23 cellular contexts compared by ENCODE assay signal in genomic region chr20:25306991-25307903, GRCh38. TPM values are rescaled to one million over a fixed set of nuclear protein-coding genes. Genes with fewer than 3 reads are reported as not detected.
DNase-seq lines count a peak whose midpoint lies in the region; ATAC-seq, FAIRE-seq and TF ChIP-seq lines count a peak whose summit lies in the region.
"Had no signal": no experiment of that assay in that cellular context is flagged by ENCODE, and none has a peak within 500 bp of the region (broad histone marks: within the 10 kb centered on the region; RNA-seq: fewer than 3 reads in every experiment).

No MANE protein-coding gene starts in this region.

- no peak overlapping the region for H3K23ac ChIP-seq in mesendoderm (ENCODE audit: low read length)

- no peak overlapping the region for H3K18ac ChIP-seq in mesendoderm (ENCODE audit: low read length)

- peaks cover 0 to 2% (median 0%) of the 10 kb centered on the region in 7 donors for H3K9me3 Mint-ChIP-seq in CD4-positive, CD25-positive, alpha-beta regulatory T cell
- H3K9me3 Mint-ChIP-seq in chondrocyte (ENCODE audit: low read depth): no peaks in the 10 kb centered on the region
- H3K9me3 Mint-ChIP-seq: activated B cell treated with CpG ODN at 0.5 μM for 24 hours; activated naive CD4-positive, alpha-beta T cell treated with anti-CD3 and anti-CD28 coated beads, Interleukin-2, amount 10 ng/mL, durations not matched to agents 7 days and 5 days; activated T-cell treated with anti-CD3 and anti-CD28 coated beads, Interleukin-2, amount 50 U/mL, for 4 hours; stimulated activated memory B cell treated with anti-CD40 and anti-IgM and Interleukin-4, amounts not matched to agents 10 μg/mL and 1 μg/mL and 100 μg/mL, for 72 hours had no signal

- H3K27ac Mint-ChIP-seq in CD4-positive, CD25-positive, alpha-beta regulatory T cell: peak overlapping the region in 2 of 3 donors; percentile 46 to 68
- no peak overlapping the region for H3K27ac Mint-ChIP-seq in chondrocyte (ENCODE audit: unreplicated experiment)
- H3K27ac Mint-ChIP-seq: activated B cell treated with CpG ODN at 0.5 μM for 24 hours had no signal

- CTCF ChIA-PET in A549 (lab: Yijun Ruan, JAX): interaction anchor here (1.0 to 5.9 kb wide), 6 partner anchors 8 to 313 kb away, joined by 3 to 65 read pairs (median 17); partner anchors contain the start of gene GINS1

- peaks cover 9% of the 10 kb centered on the region for H3K36me3 Mint-ChIP-seq in CD4-positive, CD25-positive, alpha-beta regulatory T cell
- peaks cover 2% of the 10 kb centered on the region for H3K36me3 Mint-ChIP-seq in chondrocyte (ENCODE audit: low read depth)

- no peak overlapping the region for H2BK120ac ChIP-seq in mesendoderm (ENCODE audit: low read depth, low read length)

- no peak overlapping the region for H2BK15ac ChIP-seq in mesendoderm (replicated peaks; ENCODE audit: low read depth)

- no peak for FAIRE-seq in A549 (lab: Jason Lieb, UNC)
- FAIRE-seq in GM19239 (lab: Jason Lieb, UNC): no peak
- FAIRE-seq: GM12892 had no signal

- no peaks in the 10 kb centered on the region for H3K27me3 ChIP-seq in CD4-positive, CD25-positive, alpha-beta regulatory T cell (ENCODE audit: control insufficient read depth, insufficient read depth, low read length)
- no peaks in the 10 kb centered on the region for H3K27me3 ChIP-seq in mesendoderm (ENCODE audit: insufficient read depth, low read length, poor library complexity)
- H3K27me3 ChIP-seq: ascending aorta, left lung, neutrophil, SJCRH30 had no signal

- TF ChIP-seq EP300 in A549 (IDR thresholded peaks at IDR 0.05): no peak

- 93% methylated on average over 9 of the region's 10 CpGs for WGBS in A549 (ENCODE audit: missing lambda C conversion rate)
- WGBS in mesendoderm (ENCODE audit: extremely low coverage, insufficient coverage, low lambda C conversion rate): no CpG with 5 or more reads among the region's 10 CpGs

- TF ChIP-seq RAD21 in A549 (conservative IDR thresholded peaks at IDR 0.05 in 1 of 2, IDR thresholded peaks at IDR 0.05 in 1 of 2): no peak

- H3K9me3 ChIP-seq in A549: no peaks in the 10 kb centered on the region
- H3K9me3 ChIP-seq in CD4-positive, CD25-positive, alpha-beta regulatory T cell (ENCODE audit: control insufficient read depth in 2 of 2, low read length in 2 of 2): no peaks in the 10 kb centered on the region
- H3K9me3 ChIP-seq: ascending aorta, left lung, neutrophil, SJCRH30 had no signal

- H2AK5ac ChIP-seq in mesendoderm (ENCODE audit: low read length): no peak overlapping the region

- TF ChIP-seq CTCF in A549 (IDR thresholded peaks at IDR 0.05) (no peak), chondrocyte (IDR thresholded peaks at IDR 0.05) (no peak), GM13977 (IDR thresholded peaks at IDR 0.05; ENCODE audit: extremely low read depth, insufficient read depth, missing control alignments) (no peak)

- H4K8ac ChIP-seq in mesendoderm (ENCODE audit: low read depth, low read length): no peak overlapping the region

- in situ Hi-C loops in GM13977 (cut with MboI; ENCODE audit: low pct_unique_long_range_greater_than_20kb, low sequenced_read_pairs, unreplicated experiment): no loop called here

- peak overlapping the region in 1 of 4 donors; percentile 65 for H3K4me3 Mint-ChIP-seq in CD4-positive, CD25-positive, alpha-beta regulatory T cell
- H3K4me3 Mint-ChIP-seq in chondrocyte (ENCODE audit: unreplicated experiment): no peak overlapping the region
- H3K4me3 Mint-ChIP-seq: activated B cell treated with CpG ODN at 0.5 μM for 24 hours; activated naive CD4-positive, alpha-beta T cell treated with anti-CD3 and anti-CD28 coated beads, Interleukin-2, amount 10 ng/mL, durations not matched to agents 7 days and 5 days; activated T-cell treated with anti-CD3 and anti-CD28 coated beads, Interleukin-2, amount 50 U/mL, for 4 hours; stimulated activated memory B cell treated with anti-CD40 and anti-IgM and Interleukin-4, amounts not matched to agents 10 μg/mL and 1 μg/mL and 100 μg/mL, for 72 hours had no signal

- no peaks in the 10 kb centered on the region for H3K79me2 ChIP-seq in mesendoderm (ENCODE audit: control insufficient read depth, insufficient read depth, low read length)

- H3K4me1 ChIP-seq in A549 (peaks cover 51% of the 10 kb centered on the region), mesendoderm (ENCODE audit: control insufficient read depth, low read depth, low read length) (peaks cover 4% of the 10 kb centered on the region)
- peaks cover 16% of the 10 kb centered on the region for H3K4me1 ChIP-seq in CD4-positive, CD25-positive, alpha-beta regulatory T cell (ENCODE audit: control insufficient read depth, insufficient read depth, low read length, poor library complexity, severe bottlenecking)

- no peaks in the 10 kb centered on the region for H3K27me3 Mint-ChIP-seq in CD4-positive, CD25-positive, alpha-beta regulatory T cell
- no peaks in the 10 kb centered on the region for H3K27me3 Mint-ChIP-seq in chondrocyte (ENCODE audit: low read depth)
- H3K27me3 Mint-ChIP-seq: activated B cell treated with CpG ODN at 0.5 μM for 24 hours; activated naive CD4-positive, alpha-beta T cell treated with anti-CD3 and anti-CD28 coated beads, Interleukin-2, amount 10 ng/mL, durations not matched to agents 7 days and 5 days; stimulated activated memory B cell treated with anti-CD40 and anti-IgM and Interleukin-4, amounts not matched to agents 10 μg/mL and 1 μg/mL and 100 μg/mL, for 72 hours had no signal

- peak overlapping the region; percentile 97 to 98 for H3K27ac ChIP-seq in A549
- H3K27ac ChIP-seq in CD4-positive, CD25-positive, alpha-beta regulatory T cell (ENCODE audit: insufficient read depth, low read length, poor library complexity, severe bottlenecking): no peak overlapping the region
- H3K27ac ChIP-seq in mesendoderm (ENCODE audit: low read depth, low read length): no peak overlapping the region
- H3K27ac ChIP-seq: ascending aorta, KMS-11, neutrophil, SJCRH30 had no signal

- POLR2A ChIA-PET in A549 (lab: Yijun Ruan, JAX): no interaction called here

- no peak overlapping the region for H3K56ac ChIP-seq in mesendoderm (ENCODE audit: low read length)

- TF ChIP-seq POLR2A in A549 (IDR thresholded peaks at IDR 0.05; ENCODE audit: low read length): no peak

- DNase-seq in A549 (ENCODE audit: low read depth in 1 of 2, low spot score in 1 of 2) (no peak), chondrocyte (ENCODE audit: low spot score) (peak; percentile 64), mesendoderm (peak; percentile 28), AML-193 (lab: John Stamatoyannopoulos, UW) (no peak), GM19239 (ENCODE audit: insufficient read length, low spot score) (no peak), GM13977 (ENCODE audit: low spot score) (no peak)
- no peak for DNase-seq in CD4-positive, CD25-positive, alpha-beta regulatory T cell
- DNase-seq: activated B cell treated with CpG ODN at 0.5 μM for 24 hours; activated naive CD4-positive, alpha-beta T cell treated with anti-CD3 and anti-CD28 coated beads, Interleukin-2, amount 10 ng/mL, durations not matched to agents 7 days and 5 days; activated T-cell treated with anti-CD3 and anti-CD28 coated beads, Interleukin-2, amount 50 U/mL, for 4 hours; COR-L47; DND-41; GOT3; head of caudate nucleus; NCI-H1694 treated with DMSO at 0.1 percent for 48 hours; NCI-H526 treated with DMSO at 0.1 percent for 48 hours; SJCRH30 had no signal

- H3K4me3 ChIP-seq in A549 (no peak overlapping the region), mesendoderm (ENCODE audit: low read length) (no peak overlapping the region)
- H3K4me3 ChIP-seq in CD4-positive, CD25-positive, alpha-beta regulatory T cell (ENCODE audit: low read depth, low read length): no peak overlapping the region
- H3K4me3 ChIP-seq: ascending aorta, left lung, SJCRH30 had no signal

- peaks cover 11% of the 10 kb centered on the region for H3K36me3 ChIP-seq in CD4-positive, CD25-positive, alpha-beta regulatory T cell (ENCODE audit: control insufficient read depth, insufficient read depth, low read length)
- H3K36me3 ChIP-seq in mesendoderm (ENCODE audit: control insufficient read depth, insufficient read depth, low read length): no peaks in the 10 kb centered on the region

- no peak for ATAC-seq in A549
- ATAC-seq in CD4-positive, CD25-positive, alpha-beta regulatory T cell (ENCODE audit: low read depth in 2 of 2): no peak
- ATAC-seq: activated T-cell treated with anti-CD3 and anti-CD28 coated beads, Interleukin-2, amount 50 U/mL, for 4 hours; left lung had no signal

- H3K4me1 Mint-ChIP-seq in CD4-positive, CD25-positive, alpha-beta regulatory T cell: peaks cover 8 to 15% (median 12%) of the 10 kb centered on the region in 4 donors
- peaks cover 36% of the 10 kb centered on the region for H3K4me1 Mint-ChIP-seq in chondrocyte (ENCODE audit: low read depth)

- H3K4ac ChIP-seq in mesendoderm (ENCODE audit: low read depth, low read length): no peak overlapping the region

- H4K5ac ChIP-seq in mesendoderm (ENCODE audit: low read length): no peak overlapping the region

- H3K9ac ChIP-seq in mesendoderm (ENCODE audit: low read length): no peak overlapping the region
- H3K9ac ChIP-seq: KMS-11 had no signal

- peak overlapping the region; percentile 9; the same call in 1 of the 3 replicates for H3K4me2 ChIP-seq in A549
- no peak overlapping the region for H3K4me2 ChIP-seq in mesendoderm (ENCODE audit: low read length)
- H3K4me2 ChIP-seq: KMS-11 had no signal

- H2BK5ac ChIP-seq in mesendoderm (ENCODE audit: low read length): no peak overlapping the region

- no peaks in the 10 kb centered on the region for H3K79me1 ChIP-seq in mesendoderm (ENCODE audit: low read length)

TF ChIP-seq in A549, 52 proteins besides CTCF, POLR2A, EP300 and RAD21:
- TF ChIP-seq TP53 (CRISPR knock-in tag; IDR thresholded peaks at IDR 0.05) (no peak), E2F6 (IDR thresholded peaks at IDR 0.05; ENCODE audit: borderline replicate concordance, low read depth) (no peak), EHF (CRISPR knock-in tag; IDR thresholded peaks at IDR 0.05) (no peak), HDAC2 (IDR thresholded peaks at IDR 0.05) (no peak), CHD2 (IDR thresholded peaks at IDR 0.05; ENCODE audit: low read length, partially characterized antibody) (no peak)

RNA-seq across cellular contexts. Expression of gene PYGB, which starts 59.4 kb away (rescaled TPM):
- polyA plus RNA-seq in A549 (2011; rRNA removed) (100 and 113 TPM in 2 replicates), A549 (2017; fragmentation: RNase III; extraction: RNeasy Plus Mini Kit Qiagen cat#74134 plus additional on column Dnase treatment) (85.5 to 93.7 TPM (median 93.2 TPM) in 3 replicates)
- 80.7 and 98.5 TPM in 2 replicates for polyA plus RNA-seq in A549 (2012; cell fraction: cytosol; rRNA removed)
- 252 and 288 TPM in 2 replicates for polyA plus RNA-seq in A549 (2012; cell fraction: nucleus; rRNA removed)
- polyA minus RNA-seq in A549 (2011; rRNA and poly(A)+ RNA removed): 178 and 188 TPM in 2 replicates
- 37.2 TPM for total RNA-seq in CD4-positive, CD25-positive, alpha-beta regulatory T cell
- 10 to 100 TPM; 45.3 to 64.6 (median 52.4) TPM for polyA plus RNA-seq in CD4-positive, CD25-positive, alpha-beta regulatory T cell
- total RNA-seq in chondrocyte: 130 to 171 TPM (median 170 TPM) in 3 replicates
- 24.7 TPM for polyA plus RNA-seq in mesendoderm (2013, experiment 1 of 2)
- polyA plus RNA-seq in mesendoderm (2013, experiment 2 of 2): 24.4 TPM

Comparison
In these comparisons a context has a peak if more than half of its experiments do, and no peak if none do; other contexts are left out.
1. DNase-seq: peak in chondrocyte (single experiment) and mesendoderm (single experiment); none in A549 (0 of 2), CD4-positive, CD25-positive, alpha-beta regulatory T cell (0 of 3), AML-193 (0 of 2), GM19239 (single experiment) and GM13977 (single experiment).
2. H3K27ac ChIP-seq: peak in A549 (2 of 2); none in CD4-positive, CD25-positive, alpha-beta regulatory T cell (single experiment) and mesendoderm (single experiment).